Comparison of ENCODE assay signal across 10 cellular contexts in genomic region chr13:23752111-23753001, GRCh38.
DNase-seq lines count a peak whose midpoint lies in the region; ATAC-seq, FAIRE-seq and TF ChIP-seq lines count a peak whose summit lies in the region.
"Had no signal": no experiment of that assay in that cellular context is flagged by ENCODE, and none has a peak within 500 bp of the region (broad histone marks: within the 10 kb centered on the region; RNA-seq: fewer than 3 reads in every experiment).

No MANE protein-coding gene starts in this region.

- peak; percentile 66 for ATAC-seq in GM18498 (IDR thresholded peaks at IDR 0.05; ENCODE audit: unreplicated experiment)
- peak; percentile 46 for ATAC-seq in GM21381 (IDR thresholded peaks at IDR 0.05; ENCODE audit: unreplicated experiment)
- peak; percentile 69 for ATAC-seq in HG03378 (IDR thresholded peaks at IDR 0.05; ENCODE audit: unreplicated experiment)

- peaks cover 38% of the 10 kb centered on the region for H3K4me1 Mint-ChIP-seq in progenitor cell of endocrine pancreas (ENCODE audit: low read depth)

- H3K4me3 ChIP-seq in choroid plexus epithelial cell (ENCODE audit: low read depth, low read length), result no peak overlapping the region

- peaks cover 2% of the 10 kb centered on the region for H3K27me3 Mint-ChIP-seq in progenitor cell of endocrine pancreas

- H3K9me3 Mint-ChIP-seq in progenitor cell of endocrine pancreas (ENCODE audit: low read depth), result no peaks in the 10 kb centered on the region

- H3K36me3 Mint-ChIP-seq in progenitor cell of endocrine pancreas (ENCODE audit: insufficient read depth), result no peaks in the 10 kb centered on the region

- peak; percentile 55 for DNase-seq in choroid plexus epithelial cell (ENCODE audit: low read depth)
- no peak for DNase-seq in Kasumi-1 (lab: John Stamatoyannopoulos, UW)
- DNase-seq in HUDEP-2 (lab: John Stamatoyannopoulos, UW; ENCODE audit: unreplicated experiment in 76 of 76), result no peak
- DNase-seq in frontal cortex (ENCODE audit: low spot score in 2 of 2), result no peak
- no peak for DNase-seq in progenitor cell of endocrine pancreas (ENCODE audit: low spot score, unreplicated experiment)
- DNase-seq: activated CD4-positive, alpha-beta T cell treated with anti-CD3 and anti-CD28 coated beads, Interleukin-2, amount 50 U/mL, for 4 hours; NCI-H1436 treated with DMSO at 0.1 percent for 48 hours had no signal

- no peak overlapping the region for H3K27ac Mint-ChIP-seq in progenitor cell of endocrine pancreas

- TF ChIP-seq CTCF in choroid plexus epithelial cell (conservative IDR thresholded peaks at IDR 0.05; ENCODE audit: low read depth, low read length) (no peak), progenitor cell of endocrine pancreas (IDR thresholded peaks at IDR 0.05; ENCODE audit: unreplicated experiment) (no peak)

- no peak overlapping the region for H3K4me3 Mint-ChIP-seq in progenitor cell of endocrine pancreas (ENCODE audit: low read depth)

- no peak for FAIRE-seq in frontal cortex (lab: Jason Lieb, UNC)
